17 cellular contexts compared by ENCODE assay signal in genomic region chr10:64093946-64094560, GRCh38.
"Had no signal": no experiment of that assay in that cellular context is flagged by ENCODE, and none has a peak within 500 bp of the region (broad histone marks: within the 10 kb centered on the region; RNA-seq: fewer than 3 reads in every experiment).

No MANE protein-coding gene starts in this region.

- H3K36me3 ChIP-seq: esophagus muscularis mucosa, tibial artery, upper lobe of left lung, uterus had no signal

- H3K9me3 Mint-ChIP-seq: dendritic cell treated with granulocyte-macrophage colony-stimulating factor and Interleukin-4, amounts not matched to agents 40 ng/mL and 50 ng/mL, for 4 days; naive B cell; nephron had no signal

- H3K4me1 Mint-ChIP-seq: naive B cell had no signal

- H3K27me3 Mint-ChIP-seq: dendritic cell treated with granulocyte-macrophage colony-stimulating factor and Interleukin-4, amounts not matched to agents 40 ng/mL and 50 ng/mL, for 4 days; effector memory CD8-positive, alpha-beta T cell; naive B cell had no signal

- H3K79me2 ChIP-seq: hepatocyte had no signal

- H3K27ac Mint-ChIP-seq: dendritic cell treated with granulocyte-macrophage colony-stimulating factor and Interleukin-4, amounts not matched to agents 40 ng/mL and 50 ng/mL, for 4 days; effector memory CD8-positive, alpha-beta T cell; naive B cell; nephron had no signal

- H3K9me3 ChIP-seq: esophagus muscularis mucosa, tibial artery, upper lobe of left lung, uterus had no signal

- H3K4me1 ChIP-seq: esophagus muscularis mucosa, tibial artery, upper lobe of left lung, uterus had no signal

- DNase-seq: effector memory CD8-positive, alpha-beta T cell; foreskin fibroblast; mesendoderm; naive B cell; right cardiac atrium; stimulated activated CD4-positive, alpha-beta T cell treated with anti-CD3 and anti-CD28 coated beads, Interleukin-2, amount 100 ng/mL, for 48 hours; stimulated activated naive CD4-positive, alpha-beta T cell treated with Interleukin-2 at 50 U/mL for 16 hours; tibial artery; upper lobe of left lung; uterus had no signal

- ATAC-seq: effector memory CD8-positive, alpha-beta T cell; right cardiac atrium had no signal

- H3K4me3 Mint-ChIP-seq: dendritic cell treated with granulocyte-macrophage colony-stimulating factor and Interleukin-4, amounts not matched to agents 40 ng/mL and 50 ng/mL, for 4 days; effector memory CD8-positive, alpha-beta T cell; naive B cell; nephron had no signal

- H3K4me3 ChIP-seq: esophagus muscularis mucosa, hepatocyte, smooth muscle cell, tibial artery, upper lobe of left lung, uterus had no signal

- H2AFZ ChIP-seq: hepatocyte had no signal

- H3K27me3 ChIP-seq: esophagus muscularis mucosa, hepatocyte, tibial artery, upper lobe of left lung, uterus had no signal

- H3K4me2 ChIP-seq: hepatocyte, smooth muscle cell had no signal

- H3K27ac ChIP-seq: epithelial cell of prostate, esophagus muscularis mucosa, hepatocyte, tibial artery, upper lobe of left lung, uterus had no signal

- H3K36me3 Mint-ChIP-seq: naive B cell had no signal

- FAIRE-seq: colon had no signal
